ENCODE assay signal across 8 cellular contexts in the genomic region with DNA sequence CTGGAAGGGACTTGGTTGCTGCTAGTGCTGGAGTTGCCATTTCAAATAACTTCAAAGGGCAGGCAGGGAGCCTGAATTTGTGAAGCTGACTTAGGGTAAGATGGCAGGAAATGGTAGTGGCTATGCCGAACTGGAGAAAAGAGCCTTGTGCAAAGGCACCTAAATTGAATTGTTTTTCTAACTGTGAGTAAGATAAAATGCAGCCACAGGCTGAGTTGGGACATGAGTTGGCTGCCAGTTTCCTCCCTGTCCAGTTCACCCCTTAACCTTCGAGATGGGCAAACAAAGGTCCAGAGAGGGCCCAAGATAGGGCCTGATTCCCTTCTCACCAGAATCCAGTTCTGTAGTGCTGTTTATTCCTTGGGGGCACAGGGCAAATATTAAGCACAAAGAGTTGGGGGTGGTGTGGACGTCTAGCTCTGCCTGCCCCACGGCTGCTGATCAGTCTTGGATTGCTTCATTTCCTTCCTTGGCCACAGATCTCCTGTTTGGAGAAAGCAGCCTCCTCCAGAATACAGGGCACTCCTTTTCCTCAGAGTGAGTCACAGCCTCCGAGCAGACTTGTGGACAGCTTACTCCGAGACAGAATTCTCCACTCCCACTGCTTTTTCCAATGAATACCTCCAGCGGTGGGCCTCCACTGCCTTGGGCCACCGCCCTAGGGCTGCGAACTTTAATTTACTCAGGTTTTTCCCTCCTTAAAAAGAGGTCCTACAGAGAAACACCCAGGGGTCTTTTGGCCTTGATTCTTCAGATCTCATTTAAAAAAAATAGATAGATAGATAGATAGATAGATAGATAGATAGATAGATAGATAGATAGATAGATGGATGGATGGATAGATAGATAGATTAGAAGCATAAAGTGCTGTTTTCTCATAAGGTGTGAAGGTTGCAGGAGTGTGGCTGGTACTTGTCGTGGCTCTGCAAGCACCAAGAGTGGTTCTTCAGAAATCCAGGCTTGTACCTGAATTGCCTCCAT. TPM values are rescaled to one million over a fixed set of nuclear protein-coding genes. Genes with fewer than 3 reads are reported as not detected.
DNase-seq lines count a peak whose midpoint lies in the region; ATAC-seq and TF ChIP-seq lines count a peak whose summit lies in the region.

No MANE protein-coding gene starts in this region.

- H3K36me3 ChIP-seq in HCT116 (ENCODE audit: control insufficient read depth in 1 of 2, insufficient read depth in 2 of 2, low read length in 2 of 2) (no peaks in the 10 kb centered on the region), neutrophil (no peaks in the 10 kb centered on the region)

- RAD21 ChIA-PET in HCT116 (lab: Charles Lee; ENCODE audit: low non-redundant PET in 1 of 2, low total read pairs in 2 of 2, uncharacterized antibody in 2 of 2, unreplicated experiment in 2 of 2) = interaction anchor here (0.6 to 4.8 kb wide), 7 partner anchors 17 to 99 kb away, joined by 3 to 35 read pairs (median 4); no protein-coding TSS in a partner anchor

- TF ChIP-seq RAD21 in HCT116 (IDR thresholded peaks at IDR 0.05; ENCODE audit: low read depth) = peak; percentile 26; the same call in 1 of the 2 replicates

- intact Hi-C loops in HCT116 (cut with micrococcal nuclease) = loop anchor here (1.0 kb wide), 1 partner anchor 18 kb away; the partner anchor contains the start of gene SLC20A1

- no peak for DNase-seq in HCT116 (ENCODE audit: low read depth, low spot score)
- peak; percentile 79 for DNase-seq in SKM-1 treated with dmso at 0.1 percent for 144 hours (lab: John Stamatoyannopoulos, UW; ENCODE audit: unreplicated experiment)
- no peak for DNase-seq in epithelial cell of prostate (ENCODE audit: low read depth, low spot score)
- no peak for DNase-seq in activated effector memory CD4-positive, alpha-beta T cell treated with anti-CD3 and anti-CD28 coated beads, Interleukin-2, amount 50 U/mL, for 16 hours

- ATAC-seq in HCT116 = peak; percentile 35
- ATAC-seq in GM19455 (IDR thresholded peaks at IDR 0.05; ENCODE audit: unreplicated experiment) = no peak
- ATAC-seq in HG03139 (IDR thresholded peaks at IDR 0.05; ENCODE audit: unreplicated experiment) = no peak
- no peak for ATAC-seq in GM18907 (IDR thresholded peaks at IDR 0.05; ENCODE audit: unreplicated experiment)

- no peaks in the 10 kb centered on the region for H4K20me1 ChIP-seq in HCT116 (ENCODE audit: insufficient read depth)

- H3K4me1 ChIP-seq in HCT116 (ENCODE audit: control insufficient read depth in 1 of 2, insufficient read depth in 2 of 2, low read length in 2 of 2) (peaks cover 61 to 97% of the 10 kb centered on the region in 2 experiments), neutrophil (ENCODE audit: control insufficient read depth in 1 of 2, insufficient read depth in 1 of 2, low read depth in 1 of 2, low read length in 1 of 2) (peaks cover 46 to 48% of the 10 kb centered on the region in 2 experiments)

- TSS peak; percentile 91 for BruUV-seq in HCT116 (replicated peaks; lab: Mats Ljungman, UMichigan)

- H3K9ac ChIP-seq in HCT116 (ENCODE audit: low read length) = peak overlapping the region; percentile 48

- no peak for TF ChIP-seq CTCF in HCT116 (IDR thresholded peaks at IDR 0.05 in 2 of 3, conservative IDR thresholded peaks at IDR 0.05 in 1 of 3; ENCODE audit: borderline replicate concordance in 1 of 3, insufficient read depth in 1 of 3, low read depth in 2 of 3, low read length in 2 of 3)
- no peak for TF ChIP-seq CTCF in neutrophil (IDR thresholded peaks at IDR 0.05)

- no peaks in the 10 kb centered on the region for H3K9me2 ChIP-seq in HCT116 (ENCODE audit: insufficient read depth)

- H3K27ac ChIP-seq in HCT116 (ENCODE audit: low read depth, low read length) = peak overlapping the region; percentile 49
- H3K27ac ChIP-seq in epithelial cell of prostate = peak overlapping the region; percentile 99
- peak overlapping the region; percentile 82 for H3K27ac ChIP-seq in neutrophil

- H3K27me3 ChIP-seq in HCT116 (ENCODE audit: insufficient read depth, low read length) = no peaks in the 10 kb centered on the region
- no peaks in the 10 kb centered on the region for H3K27me3 ChIP-seq in neutrophil

- peak overlapping the region; percentile 44 for H2AFZ ChIP-seq in HCT116 (ENCODE audit: low read depth, low read length, poor library complexity, severe bottlenecking)

- peak overlapping the region; percentile 72 for H3K4me2 ChIP-seq in HCT116 (ENCODE audit: low read length)

- no peak for TF ChIP-seq POLR2A in HCT116 (IDR thresholded peaks at IDR 0.05; ENCODE audit: borderline replicate concordance, extremely low read depth, insufficient read depth, insufficient read length)

- POLR2A ChIA-PET in HCT116 (lab: Charles Lee) = interaction anchor here (1.0 to 11.6 kb wide), 7 partner anchors 9 to 110 kb away, joined by 3 to 86 read pairs (median 3); partner anchors contain the start of gene SLC20A1

- H3K4me3 ChIP-seq in HCT116 (replicated peaks in 1 of 2; ENCODE audit: low read depth in 1 of 2, low read length in 2 of 2) (peak overlapping the region in 1 of 2 experiments; percentile 38; a peak in 2 of 4 replicates), neutrophil (ENCODE audit: low read depth in 1 of 2, low read length in 1 of 2) (peak overlapping the region; percentile 53 to 56)

- CTCF ChIA-PET in HCT116 (lab: Charles Lee) = interaction anchor here (0.6 to 6.8 kb wide), 12 partner anchors 14 to 740 kb away, joined by 3 to 100 read pairs (median 4); partner anchors contain the start of gene SLC20A1

- H3K9me3 ChIP-seq in HCT116 (ENCODE audit: control insufficient read depth in 1 of 2, insufficient read depth in 1 of 2, low read depth in 1 of 2, low read length in 2 of 2) (no peaks in the 10 kb centered on the region), neutrophil (no peaks in the 10 kb centered on the region)

- no peaks in the 10 kb centered on the region for H3K79me2 ChIP-seq in HCT116 (ENCODE audit: insufficient read depth, low read length)

TF ChIP-seq in HCT116, 20 proteins besides CTCF, POLR2A, EP300 and RAD21 (continues in another document):
- peak; percentile 89 for TF ChIP-seq CEBPB (IDR thresholded peaks at IDR 0.05; ENCODE audit: low read depth)
- TF ChIP-seq, protein P1, sequence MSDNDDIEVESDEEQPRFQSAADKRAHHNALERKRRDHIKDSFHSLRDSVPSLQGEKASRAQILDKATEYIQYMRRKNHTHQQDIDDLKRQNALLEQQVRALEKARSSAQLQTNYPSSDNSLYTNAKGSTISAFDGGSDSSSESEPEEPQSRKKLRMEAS (IDR thresholded peaks at IDR 0.05) = 0 out of 2 replicates have a peak, but pooled peaks have one; percentile 16
- TF ChIP-seq FOSL1 (IDR thresholded peaks at IDR 0.05; ENCODE audit: low read depth) = peak; percentile 59
- no peak for TF ChIP-seq TCF7L2 (IDR thresholded peaks at IDR 0.05; ENCODE audit: borderline replicate concordance, extremely low read depth, insufficient read depth, insufficient read length)
- TF ChIP-seq, protein P2, sequence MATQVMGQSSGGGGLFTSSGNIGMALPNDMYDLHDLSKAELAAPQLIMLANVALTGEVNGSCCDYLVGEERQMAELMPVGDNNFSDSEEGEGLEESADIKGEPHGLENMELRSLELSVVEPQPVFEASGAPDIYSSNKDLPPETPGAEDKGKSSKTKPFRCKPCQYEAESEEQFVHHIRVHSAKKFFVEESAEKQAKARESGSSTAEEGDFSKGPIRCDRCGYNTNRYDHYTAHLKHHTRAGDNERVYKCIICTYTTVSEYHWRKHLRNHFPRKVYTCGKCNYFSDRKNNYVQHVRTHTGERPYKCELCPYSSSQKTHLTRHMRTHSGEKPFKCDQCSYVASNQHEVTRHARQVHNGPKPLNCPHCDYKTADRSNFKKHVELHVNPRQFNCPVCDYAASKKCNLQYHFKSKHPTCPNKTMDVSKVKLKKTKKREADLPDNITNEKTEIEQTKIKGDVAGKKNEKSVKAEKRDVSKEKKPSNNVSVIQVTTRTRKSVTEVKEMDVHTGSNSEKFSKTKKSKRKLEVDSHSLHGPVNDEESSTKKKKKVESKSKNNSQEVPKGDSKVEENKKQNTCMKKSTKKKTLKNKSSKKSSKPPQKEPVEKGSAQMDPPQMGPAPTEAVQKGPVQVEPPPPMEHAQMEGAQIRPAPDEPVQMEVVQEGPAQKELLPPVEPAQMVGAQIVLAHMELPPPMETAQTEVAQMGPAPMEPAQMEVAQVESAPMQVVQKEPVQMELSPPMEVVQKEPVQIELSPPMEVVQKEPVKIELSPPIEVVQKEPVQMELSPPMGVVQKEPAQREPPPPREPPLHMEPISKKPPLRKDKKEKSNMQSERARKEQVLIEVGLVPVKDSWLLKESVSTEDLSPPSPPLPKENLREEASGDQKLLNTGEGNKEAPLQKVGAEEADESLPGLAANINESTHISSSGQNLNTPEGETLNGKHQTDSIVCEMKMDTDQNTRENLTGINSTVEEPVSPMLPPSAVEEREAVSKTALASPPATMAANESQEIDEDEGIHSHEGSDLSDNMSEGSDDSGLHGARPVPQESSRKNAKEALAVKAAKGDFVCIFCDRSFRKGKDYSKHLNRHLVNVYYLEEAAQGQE (IDR thresholded peaks at IDR 0.05; ENCODE audit: low read depth) = no peak
- no peak for TF ChIP-seq ZNF274 (IDR thresholded peaks at IDR 0.05; ENCODE audit: low read depth, low read length)
- TF ChIP-seq EZH2phosphoT487 (IDR thresholded peaks at IDR 0.05; ENCODE audit: borderline replicate concordance) = no peak
- no peak for TF ChIP-seq ZFX (IDR thresholded peaks at IDR 0.05)
- no peak for TF ChIP-seq ELF1 (IDR thresholded peaks at IDR 0.05; ENCODE audit: borderline replicate concordance, low read depth)
- TF ChIP-seq EGR1 (IDR thresholded peaks at IDR 0.05; ENCODE audit: low read depth) = no peak
- TF ChIP-seq SRF (IDR thresholded peaks at IDR 0.05; ENCODE audit: low read depth) = no peak
- peak; percentile 64 for TF ChIP-seq SP1 (IDR thresholded peaks at IDR 0.05; ENCODE audit: low read depth)
- TF ChIP-seq, protein P3, sequence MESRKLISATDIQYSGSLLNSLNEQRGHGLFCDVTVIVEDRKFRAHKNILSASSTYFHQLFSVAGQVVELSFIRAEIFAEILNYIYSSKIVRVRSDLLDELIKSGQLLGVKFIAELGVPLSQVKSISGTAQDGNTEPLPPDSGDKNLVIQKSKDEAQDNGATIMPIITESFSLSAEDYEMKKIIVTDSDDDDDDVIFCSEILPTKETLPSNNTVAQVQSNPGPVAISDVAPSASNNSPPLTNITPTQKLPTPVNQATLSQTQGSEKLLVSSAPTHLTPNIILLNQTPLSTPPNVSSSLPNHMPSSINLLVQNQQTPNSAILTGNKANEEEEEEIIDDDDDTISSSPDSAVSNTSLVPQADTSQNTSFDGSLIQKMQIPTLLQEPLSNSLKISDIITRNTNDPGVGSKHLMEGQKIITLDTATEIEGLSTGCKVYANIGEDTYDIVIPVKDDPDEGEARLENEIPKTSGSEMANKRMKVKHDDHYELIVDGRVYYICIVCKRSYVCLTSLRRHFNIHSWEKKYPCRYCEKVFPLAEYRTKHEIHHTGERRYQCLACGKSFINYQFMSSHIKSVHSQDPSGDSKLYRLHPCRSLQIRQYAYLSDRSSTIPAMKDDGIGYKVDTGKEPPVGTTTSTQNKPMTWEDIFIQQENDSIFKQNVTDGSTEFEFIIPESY (IDR thresholded peaks at IDR 0.05; ENCODE audit: extremely low read depth, insufficient replicate concordance, low read length) = no peak

RNA-seq across cellular contexts. Expression of gene SLC20A1, which starts 18.4 kb away (rescaled TPM):
- total RNA-seq in HCT116 (2021; ENCODE audit: unreplicated experiment) = 154 TPM
- 71.6 and 77.7 TPM in 2 replicates for polyA plus RNA-seq in HCT116 (2012)

RNA-seq across cellular contexts. Expression of gene CHCHD5, which starts 42.9 kb away (rescaled TPM):
- total RNA-seq in HCT116 (2021; ENCODE audit: unreplicated experiment) = 49.8 TPM
- polyA plus RNA-seq in HCT116 (2012) = 83.8 and 98.8 TPM in 2 replicates

Comparison
In these comparisons a context has a peak if more than half of its experiments do, and no peak if none do; other contexts are left out.
1. H3K27ac ChIP-seq: peak in every context shown above with its lines; median percentile 99 in epithelial cell of prostate; 82 in neutrophil; 49 in HCT116.